In the genomic region with DNA sequence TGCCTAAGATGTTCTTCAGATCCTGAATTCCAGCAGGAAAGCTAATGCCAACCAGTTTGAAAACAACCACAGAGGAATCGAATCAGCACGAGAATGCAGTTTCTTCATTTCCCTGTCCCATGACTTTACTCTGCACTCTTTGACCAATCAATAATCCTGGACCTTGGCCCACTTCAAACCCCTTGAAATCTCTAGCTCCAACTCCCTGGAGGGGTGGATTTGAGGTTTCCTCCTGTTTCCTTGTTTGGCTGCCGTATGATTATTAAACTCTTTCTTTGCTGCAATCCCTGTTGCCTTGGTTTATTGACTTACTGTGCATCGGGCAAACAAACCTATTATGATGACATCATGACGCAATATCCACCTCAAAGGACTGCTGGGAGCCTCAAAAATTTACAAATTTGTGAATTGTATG, we compare ENCODE assay signal across 16 cellular contexts.
DNase-seq lines count a peak whose midpoint lies in the region; ATAC-seq and TF ChIP-seq lines count a peak whose summit lies in the region.
"Had no signal": no experiment of that assay in that cellular context is flagged by ENCODE, and none has a peak within 500 bp of the region (broad histone marks: within the 10 kb centered on the region; RNA-seq: fewer than 3 reads in every experiment).

No MANE protein-coding gene starts in this region.

- H3K9me3 ChIP-seq in adipocyte (ENCODE audit: control insufficient read depth, low read length) (peaks cover 6% of the 10 kb centered on the region), hepatocyte (ENCODE audit: low read depth) (no peaks in the 10 kb centered on the region), suprapubic skin (no peaks in the 10 kb centered on the region), mucosa of descending colon (no peaks in the 10 kb centered on the region)
- H3K9me3 ChIP-seq: prostate gland had no signal

- no peaks in the 10 kb centered on the region for H3K36me3 ChIP-seq in adipocyte (ENCODE audit: control insufficient read depth, insufficient read depth, low read length, severe bottlenecking)
- H3K36me3 ChIP-seq in hepatocyte (replicated peaks; ENCODE audit: insufficient read depth, low read depth) = no peaks in the 10 kb centered on the region
- H3K36me3 ChIP-seq in suprapubic skin = no peaks in the 10 kb centered on the region
- no peaks in the 10 kb centered on the region for H3K36me3 ChIP-seq in mucosa of descending colon (ENCODE audit: low read depth)
- H3K36me3 ChIP-seq: prostate gland had no signal

- H3K4me3 ChIP-seq in adipocyte (ENCODE audit: low read length) = peak overlapping the region; percentile 31
- H3K4me3 ChIP-seq in hepatocyte = no peak overlapping the region
- H3K4me3 ChIP-seq in suprapubic skin = no peak overlapping the region
- no peak overlapping the region for H3K4me3 ChIP-seq in mucosa of descending colon
- H3K4me3 ChIP-seq: lung, prostate gland, SK-N-MC had no signal

- TF ChIP-seq POLR2A in suprapubic skin (IDR thresholded peaks at IDR 0.05) = no peak

- no peak for TF ChIP-seq EP300 in suprapubic skin (IDR thresholded peaks at IDR 0.05)

- no peak overlapping the region for H3K4me2 ChIP-seq in hepatocyte

- no peaks in the 10 kb centered on the region for H3K9me2 ChIP-seq in hepatocyte (replicated peaks; ENCODE audit: insufficient read depth)

- no peaks in the 10 kb centered on the region for H4K20me1 ChIP-seq in hepatocyte (ENCODE audit: insufficient read depth, poor library complexity, severe bottlenecking)

- WGBS in hepatocyte (ENCODE audit: low lambda C conversion rate, missing lambda C conversion rate) = 66% methylated on average over 5 of the region's 5 CpGs
- WGBS in suprapubic skin = 76% methylated on average over 5 of the region's 5 CpGs

- no peak for TF ChIP-seq CTCF in hepatocyte (IDR thresholded peaks at IDR 0.05; ENCODE audit: poor library complexity)
- no peak for TF ChIP-seq CTCF in suprapubic skin (IDR thresholded peaks at IDR 0.05)
- no peak for TF ChIP-seq CTCF in mucosa of descending colon (IDR thresholded peaks at IDR 0.05)

- ATAC-seq in HG02840 (IDR thresholded peaks at IDR 0.05; ENCODE audit: low FRiP score, unreplicated experiment) = no peak
- no peak for ATAC-seq in mucosa of descending colon
- ATAC-seq: activated naive CD8-positive, alpha-beta T cell treated with anti-CD3 and anti-CD28 coated beads, Interleukin-2, amount 50 U/mL, for 24 hours; activated T-cell treated with anti-CD3 and anti-CD28 coated beads, Interleukin-2, amount 50 U/mL, for 72 hours; natural killer cell treated with Interleukin-12 subunit alpha and Interleukin-12 subunit beta and Interleukin-15 and Interleukin-18, amount 100 ng/mL, for 72 hours had no signal

- H3K27ac ChIP-seq in hepatocyte (peak overlapping the region; percentile 75), suprapubic skin (peak overlapping the region; percentile 12)
- H3K27ac ChIP-seq: prostate gland, SK-N-MC had no signal

- H3K4me1 ChIP-seq in adipocyte (ENCODE audit: control insufficient read depth, insufficient read depth, low read length) (peaks cover 58% of the 10 kb centered on the region), hepatocyte (ENCODE audit: insufficient read depth) (peaks cover 15% of the 10 kb centered on the region), suprapubic skin (peaks cover 14% of the 10 kb centered on the region), mucosa of descending colon (ENCODE audit: low read depth) (no peaks in the 10 kb centered on the region)

- DNase-seq in H4 (ENCODE audit: low spot score) = peak; percentile 30
- DNase-seq in adipocyte (ENCODE audit: low read depth) = peak; percentile 71
- no peak for DNase-seq in hepatocyte (ENCODE audit: low spot score)
- DNase-seq in suprapubic skin (ENCODE audit: low spot score in 2 of 2) = no peak
- DNase-seq in NCI-H2196 (lab: John Stamatoyannopoulos, UW; ENCODE audit: unreplicated experiment) = no peak
- DNase-seq in mucosa of descending colon = no peak
- DNase-seq: activated CD4-positive, alpha-beta memory T cell treated with anti-CD3 and anti-CD28 coated beads for 36 hours; activated naive CD8-positive, alpha-beta T cell treated with anti-CD3 and anti-CD28 coated beads, Interleukin-2, amount 50 U/mL, for 24 hours; activated T-cell treated with anti-CD3 and anti-CD28 coated beads, Interleukin-2, amount 50 U/mL, for 72 hours; NCI-H1436 treated with DMSO at 0.1 percent for 48 hours; NCI-H226 had no signal

- H3K79me2 ChIP-seq in hepatocyte = no peaks in the 10 kb centered on the region

- intact Hi-C loops in mucosa of descending colon (cut with DNase I, micrococcal nuclease) = no loop called here

- H3K9ac ChIP-seq in adipocyte (ENCODE audit: low read length) = peak overlapping the region; percentile 73

- H2AFZ ChIP-seq in hepatocyte = peak overlapping the region; percentile 19

- H3K27me3 ChIP-seq in adipocyte (replicated peaks; ENCODE audit: control insufficient read depth, insufficient read depth, low read length) (no peaks in the 10 kb centered on the region), hepatocyte (no peaks in the 10 kb centered on the region), suprapubic skin (no peaks in the 10 kb centered on the region)

Comparison
In these comparisons a context has a peak if more than half of its experiments do, and no peak if none do; other contexts are left out.
1. DNase-seq: peak in H4 (single experiment) and adipocyte (single experiment); none in hepatocyte (single experiment), suprapubic skin (0 of 2), NCI-H2196 (single experiment) and mucosa of descending colon (0 of 3).